8 cellular contexts compared by ENCODE assay signal in genomic region chr2:212536385-212537310, GRCh38. TPM values are rescaled to one million over a fixed set of nuclear protein-coding genes. Genes with fewer than 3 reads are reported as not detected.
DNase-seq lines count a peak whose midpoint lies in the region; ATAC-seq and TF ChIP-seq lines count a peak whose summit lies in the region.

No MANE protein-coding gene starts in this region.

- H3K4me1 ChIP-seq in foreskin keratinocyte = no peaks in the 10 kb centered on the region

- TF ChIP-seq CTCF in foreskin keratinocyte (conservative IDR thresholded peaks at IDR 0.05) (no peak), omental fat pad (IDR thresholded peaks at IDR 0.05) (no peak)

- peaks cover 96% of the 10 kb centered on the region for H3K27me3 ChIP-seq in foreskin keratinocyte

- ATAC-seq in foreskin keratinocyte (peak; percentile 6), omental fat pad (ENCODE audit: low FRiP score) (no peak), HG03378 (IDR thresholded peaks at IDR 0.05; ENCODE audit: unreplicated experiment) (no peak), GM18868 (IDR thresholded peaks at IDR 0.05; ENCODE audit: unreplicated experiment) (no peak), GM21619 (IDR thresholded peaks at IDR 0.05; ENCODE audit: unreplicated experiment) (no peak)

- H3K27ac ChIP-seq in foreskin keratinocyte = no peak overlapping the region

- DNase-seq in EL (peak; percentile 10), NCI-H748 (lab: John Stamatoyannopoulos, UW; ENCODE audit: unreplicated experiment) (peak; percentile 89), foreskin keratinocyte (peak in 1 of 2 donors; percentile 7), omental fat pad (ENCODE audit: low spot score) (peak; percentile 22), GDM1 (lab: John Stamatoyannopoulos, UW) (no peak)

RNA-seq across cellular contexts. Expression of gene ERBB4, which starts 2.0 kb away (rescaled TPM):
- not detected in 2 replicates for total RNA-seq in foreskin keratinocyte
- not detected in 2 replicates for polyA plus RNA-seq in foreskin keratinocyte
- 1 to 10 TPM in 2 of 4 donors, under 1 TPM in 2; 0.16 to 7.7 (median 2.1) TPM for total RNA-seq in omental fat pad
